ENCODE assay signal across 1 cellular context in the genomic region with DNA sequence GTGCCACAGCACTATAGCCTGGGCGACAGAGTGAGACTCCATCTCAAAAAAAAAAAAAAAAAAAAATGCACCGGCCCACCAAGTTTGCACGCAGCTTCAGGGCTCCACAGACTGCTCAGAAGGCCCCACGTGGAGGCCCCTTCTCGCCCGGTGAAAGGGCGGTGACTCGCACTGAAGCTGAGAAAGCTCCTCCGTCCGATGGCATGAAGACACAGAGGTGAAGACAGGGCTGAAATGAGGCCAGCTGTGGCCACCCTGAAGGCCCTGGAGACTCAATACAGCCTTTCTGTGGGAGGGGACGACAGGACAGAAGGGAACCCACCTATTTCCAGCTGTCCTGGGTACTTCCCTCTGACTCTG.
TF ChIP-seq lines count a peak whose summit lies in the region.

No MANE protein-coding gene starts in this region.

TF ChIP-seq in H1, 55 proteins besides CTCF, POLR2A, EP300 and RAD21:
- TF ChIP-seq HDAC2 (IDR thresholded peaks at IDR 0.05; ENCODE audit: borderline replicate concordance in 1 of 2, low read depth in 2 of 2, low read length in 2 of 2) (no peak), SP2 (IDR thresholded peaks at IDR 0.05; ENCODE audit: low read length) (no peak)
TF ChIP-seq in H1: peak in this region for 0.
